In genomic region chr10:80474597-80474910, GRCh38 we compare ENCODE assay signal across 10 cellular contexts. TPM values are rescaled to one million over a fixed set of nuclear protein-coding genes. Genes with fewer than 3 reads are reported as not detected.
A peak's percentile ranks its signal among the peaks of the same experiment; 100 is the strongest.
DNase-seq lines count a peak whose midpoint lies in the region; ATAC-seq, FAIRE-seq and TF ChIP-seq lines count a peak whose summit lies in the region.
"Had no signal": no experiment of that assay in that cellular context is flagged by ENCODE, and none has a peak within 500 bp of the region (broad histone marks: within the 10 kb centered on the region; RNA-seq: fewer than 3 reads in every experiment).

No MANE protein-coding gene starts in this region.

- no TSS peak for BruUV-seq in GM12878 (replicated peaks; lab: Mats Ljungman, UMichigan)

- CTCF ChIA-PET in GM12878 (lab: Yijun Ruan, JAX), result interaction anchor here (1.0 to 21.5 kb wide), 8 partner anchors 8 to 56 kb away, joined by 3 to 402 read pairs (median 5); no protein-coding TSS in a partner anchor

- no peaks in the 10 kb centered on the region for H3K27me3 Mint-ChIP-seq in activated T-cell treated with anti-CD3 and anti-CD28 coated beads, Interleukin-2, amount 50 U/mL, for 24 hours

- SMC1A ChIA-PET in GM12878 (lab: Charles Lee; ENCODE audit: uncharacterized antibody, unreplicated experiment), result interaction anchor here (0.7 to 36.0 kb wide), 9 partner anchors 10 to 31 kb away, joined by 3 to 1038 read pairs (median 5); no protein-coding TSS in a partner anchor

- in situ Hi-C loops in GM12878 (cut with MboI), result no loop called here

- ATAC-seq in GM12878, result no peak
- ATAC-seq in lower lobe of right lung, result no peak
- peak in 1 of 2 donors; percentile 9 for ATAC-seq in upper lobe of left lung (ENCODE audit: low FRiP score in 2 of 2)
- no peak for ATAC-seq in HG02798 (IDR thresholded peaks at IDR 0.05; ENCODE audit: poor library complexity, unreplicated experiment)

- peaks cover 53% of the 10 kb centered on the region for H3K79me2 ChIP-seq in GM12878 (ENCODE audit: control insufficient read depth, insufficient read depth, low read length)

- no peak for DNase-seq in activated T-cell treated with anti-CD3 and anti-CD28 coated beads, Interleukin-2, amount 50 U/mL, for 24 hours
- DNase-seq in activated T-cell treated with anti-CD3 and anti-CD28 coated beads for 4 hours (no peak), GM12878 (ENCODE audit: low read depth, low spot score) (no peak), lower lobe of right lung (no peak), upper lobe of left lung (no peak), SKM-1 (lab: John Stamatoyannopoulos, UW; ENCODE audit: unreplicated experiment) (no peak), DMS 273 (lab: John Stamatoyannopoulos, UW; ENCODE audit: unreplicated experiment) (no peak)
- DNase-seq: anterior cingulate cortex, GF-D8 had no signal

- FAIRE-seq in GM12878 (lab: Jason Lieb, UNC), result no peak

- H3K4me3 ChIP-seq in GM12878 (no peak overlapping the region), lower lobe of right lung (no peak overlapping the region), upper lobe of left lung (no peak overlapping the region)

- TF ChIP-seq POLR2A in GM12878 (IDR thresholded peaks at IDR 0.05; ENCODE audit: low read depth, low read length) (no peak), upper lobe of left lung (IDR thresholded peaks at IDR 0.05) (no peak)

- H3K4me1 ChIP-seq in GM12878 (ENCODE audit: control insufficient read depth, insufficient read depth, low read length), result peaks cover 51% of the 10 kb centered on the region
- H3K4me1 ChIP-seq in lower lobe of right lung, result peaks cover 82% of the 10 kb centered on the region
- H3K4me1 ChIP-seq in upper lobe of left lung, result peaks cover 62 to 88% (median 70%) of the 10 kb centered on the region in 4 donors

- no peak for TF ChIP-seq RAD21 in GM12878 (IDR thresholded peaks at IDR 0.05; ENCODE audit: insufficient read depth, low read depth, low read length)

- H4K20me1 ChIP-seq in GM12878 (ENCODE audit: control insufficient read depth, insufficient read depth), result no peaks in the 10 kb centered on the region; the same call in 1 of the 2 replicates

- peak overlapping the region; percentile 87 for H3K27ac ChIP-seq in GM12878 (ENCODE audit: control insufficient read depth, insufficient read depth)
- peak overlapping the region; percentile 36 for H3K27ac ChIP-seq in lower lobe of right lung
- H3K27ac ChIP-seq in upper lobe of left lung, result peak overlapping the region; percentile 39 to 100 (median 80)

- TF ChIP-seq CTCF in GM12878 (IDR thresholded peaks at IDR 0.05 in 2 of 3, conservative IDR thresholded peaks at IDR 0.05 in 1 of 3; ENCODE audit: control insufficient read depth in 2 of 3, extremely low read depth in 1 of 3, insufficient read depth in 1 of 3, low read depth in 3 of 3, low read length in 3 of 3) (no peak), lower lobe of right lung (IDR thresholded peaks at IDR 0.05) (no peak), upper lobe of left lung (IDR thresholded peaks at IDR 0.05) (no peak)

- H3K9me3 ChIP-seq in GM12878 (replicated peaks; ENCODE audit: control insufficient read depth, insufficient read depth, low read length) (peaks cover 13% of the 10 kb centered on the region; the same call in 2 of the 3 replicates), lower lobe of right lung (no peaks in the 10 kb centered on the region), upper lobe of left lung (no peaks in the 10 kb centered on the region)

- WGBS in GM12878 (ENCODE audit: insufficient coverage, insufficient replicate concordance, low lambda C conversion rate, missing lambda C conversion rate), result 88% methylated on average over 2 of the region's 2 CpGs
- WGBS in upper lobe of left lung, 2 donors, result 35 to 48% methylated on average over 2 of the region's 2 CpGs

- peak overlapping the region; percentile 95; the same call in 1 of the 2 replicates for H3K4me2 ChIP-seq in GM12878 (ENCODE audit: control insufficient read depth, insufficient read depth)

- no peak for TF ChIP-seq EP300 in GM12878 (IDR thresholded peaks at IDR 0.05; ENCODE audit: borderline replicate concordance in 1 of 2, control insufficient read depth in 1 of 2, low read depth in 2 of 2, low read length in 2 of 2)
- TF ChIP-seq EP300 in upper lobe of left lung (IDR thresholded peaks at IDR 0.05), result no peak

- POLR2A ChIA-PET in GM12878 (lab: Charles Lee), result interaction anchor here (0.5 to 12.9 kb wide), 7 partner anchors 10 to 26 kb away, joined by 3 to 190 read pairs (median 4); partner anchors contain the start of gene TSPAN14

- H2AFZ ChIP-seq in GM12878 (ENCODE audit: control insufficient read depth, low read depth, low read length), result no peak overlapping the region

- peak overlapping the region; percentile 15; the same call in 1 of the 2 replicates for H3K9ac ChIP-seq in GM12878 (ENCODE audit: control insufficient read depth, insufficient read depth, low read length)

- H3K9me3 Mint-ChIP-seq in activated T-cell treated with anti-CD3 and anti-CD28 coated beads, Interleukin-2, amount 50 U/mL, for 24 hours, result no peaks in the 10 kb centered on the region

- H3K36me3 ChIP-seq in GM12878 (ENCODE audit: control insufficient read depth in 2 of 2, insufficient read depth in 2 of 2, low read length in 1 of 2) (peaks cover 3 to 6% of the 10 kb centered on the region in 2 experiments; a peak in 3 of 4 replicates), lower lobe of right lung (peaks cover 55% of the 10 kb centered on the region), upper lobe of left lung (peaks cover 0 to 44% (median 9%) of the 10 kb centered on the region in 4 donors)

- H3K36me3 Mint-ChIP-seq in activated T-cell treated with anti-CD3 and anti-CD28 coated beads, Interleukin-2, amount 50 U/mL, for 24 hours (ENCODE audit: low read depth), result peaks cover 71% of the 10 kb centered on the region

- peak overlapping the region; percentile 0 for H3K4me3 Mint-ChIP-seq in activated T-cell treated with anti-CD3 and anti-CD28 coated beads, Interleukin-2, amount 50 U/mL, for 24 hours

- H3K27me3 ChIP-seq in GM12878 (replicated peaks in 1 of 2; ENCODE audit: control insufficient read depth in 2 of 2, insufficient read depth in 2 of 2, low read length in 1 of 2) (no peaks in the 10 kb centered on the region), lower lobe of right lung (ENCODE audit: low read depth) (no peaks in the 10 kb centered on the region), upper lobe of left lung (no peaks in the 10 kb centered on the region)

- H3K4me1 Mint-ChIP-seq in activated T-cell treated with anti-CD3 and anti-CD28 coated beads, Interleukin-2, amount 50 U/mL, for 24 hours (ENCODE audit: low read depth), result peaks cover 86% of the 10 kb centered on the region

- H3K27ac Mint-ChIP-seq in activated T-cell treated with anti-CD3 and anti-CD28 coated beads, Interleukin-2, amount 50 U/mL, for 24 hours, result peak overlapping the region; percentile 95

- RAD21 ChIA-PET in GM12878 (lab: Charles Lee; ENCODE audit: unreplicated experiment), result interaction anchor here (0.7 to 21.4 kb wide), 5 partner anchors 13 to 28 kb away, joined by 3 to 412 read pairs (median 32); no protein-coding TSS in a partner anchor

- intact Hi-C loops in GM12878 (cut with micrococcal nuclease; ENCODE audit: unreplicated experiment) (no loop called here), lower lobe of right lung (cut with DNase I) (no loop called here)

TF ChIP-seq in GM12878, 131 proteins besides CTCF, POLR2A, EP300 and RAD21 (continues in another document):
- TF ChIP-seq, protein P1, sequence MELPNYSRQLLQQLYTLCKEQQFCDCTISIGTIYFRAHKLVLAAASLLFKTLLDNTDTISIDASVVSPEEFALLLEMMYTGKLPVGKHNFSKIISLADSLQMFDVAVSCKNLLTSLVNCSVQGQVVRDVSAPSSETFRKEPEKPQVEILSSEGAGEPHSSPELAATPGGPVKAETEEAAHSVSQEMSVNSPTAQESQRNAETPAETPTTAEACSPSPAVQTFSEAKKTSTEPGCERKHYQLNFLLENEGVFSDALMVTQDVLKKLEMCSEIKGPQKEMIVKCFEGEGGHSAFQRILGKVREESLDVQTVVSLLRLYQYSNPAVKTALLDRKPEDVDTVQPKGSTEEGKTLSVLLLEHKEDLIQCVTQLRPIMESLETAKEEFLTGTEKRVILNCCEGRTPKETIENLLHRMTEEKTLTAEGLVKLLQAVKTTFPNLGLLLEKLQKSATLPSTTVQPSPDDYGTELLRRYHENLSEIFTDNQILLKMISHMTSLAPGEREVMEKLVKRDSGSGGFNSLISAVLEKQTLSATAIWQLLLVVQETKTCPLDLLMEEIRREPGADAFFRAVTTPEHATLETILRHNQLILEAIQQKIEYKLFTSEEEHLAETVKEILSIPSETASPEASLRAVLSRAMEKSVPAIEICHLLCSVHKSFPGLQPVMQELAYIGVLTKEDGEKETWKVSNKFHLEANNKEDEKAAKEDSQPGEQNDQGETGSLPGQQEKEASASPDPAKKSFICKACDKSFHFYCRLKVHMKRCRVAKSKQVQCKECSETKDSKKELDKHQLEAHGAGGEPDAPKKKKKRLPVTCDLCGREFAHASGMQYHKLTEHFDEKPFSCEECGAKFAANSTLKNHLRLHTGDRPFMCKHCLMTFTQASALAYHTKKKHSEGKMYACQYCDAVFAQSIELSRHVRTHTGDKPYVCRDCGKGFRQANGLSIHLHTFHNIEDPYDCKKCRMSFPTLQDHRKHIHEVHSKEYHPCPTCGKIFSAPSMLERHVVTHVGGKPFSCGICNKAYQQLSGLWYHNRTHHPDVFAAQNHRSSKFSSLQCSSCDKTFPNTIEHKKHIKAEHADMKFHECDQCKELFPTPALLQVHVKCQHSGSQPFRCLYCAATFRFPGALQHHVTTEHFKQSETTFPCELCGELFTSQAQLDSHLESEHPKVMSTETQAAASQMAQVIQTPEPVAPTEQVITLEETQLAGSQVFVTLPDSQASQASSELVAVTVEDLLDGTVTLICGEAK (IDR thresholded peaks at IDR 0.05; ENCODE audit: borderline replicate concordance), result no peak

RNA-seq across cellular contexts. Expression of gene TSPAN14, which starts 20.4 kb away (rescaled TPM):
- total RNA-seq in GM12878 (2013; cell fraction: nucleolus; rRNA removed), result 100 and 110 TPM in 2 replicates
- total RNA-seq in GM12878 (2014; rRNA removed) (12.5 and 13.3 TPM in 2 replicates), GM12878 (2014; rRNA removed; fragmentation: Illumina TruSeq; extraction: Trizol) (8.0 and 8.1 TPM in 2 replicates), GM12878 (2021) (30.0 and 31.7 TPM in 2 replicates), lower lobe of right lung (169 TPM), upper lobe of left lung (100 to 1,000 TPM in 4 of 6 donors, 10 to 100 TPM in 2; 52.1 to 157 (median 111) TPM)
- 7.3 TPM for polyA plus RNA-seq in GM12878 (2011; ENCODE audit: low read depth)
- polyA plus RNA-seq in GM12878 (2011; rRNA removed) (18.8 and 27.8 TPM in 2 replicates), GM12878 (2014; fragmentation: Illumina TruSeq; extraction: Trizol) (8.6 and 16.9 TPM in 2 replicates), GM12878 (2014; fragmentation: Nextera tagmentation; extraction: Ambion mirVana) (1 to 10 TPM; 2.5 to 2.6 TPM), GM12878 (2014; rRNA removed) (21.1 and 23.3 TPM in 2 replicates), GM12878 (2016; fragmentation: Nextera tagmentation; extraction: Ambion mirVana) (10 to 100 TPM; 19.0 to 22.0 TPM)
- 31.9 and 34.2 TPM in 2 replicates for polyA plus RNA-seq in GM12878 (2011; cell fraction: cytosol; rRNA removed)
- 45.1 and 52.6 TPM in 2 replicates for polyA plus RNA-seq in GM12878 (2011; cell fraction: nucleus; rRNA removed)
- polyA plus RNA-seq in GM12878 (2012), result 11.9 and 19.2 TPM in 2 replicates
- polyA minus RNA-seq in GM12878 (2011; rRNA and poly(A)+ RNA removed), result 21.3 and 31.5 TPM in 2 replicates
- polyA minus RNA-seq in GM12878 (2011; cell fraction: cytosol; rRNA and poly(A)+ RNA removed), result 8.9 and 10.2 TPM in 2 replicates
- 17.2 and 26.6 TPM in 2 replicates for polyA minus RNA-seq in GM12878 (2011; cell fraction: nucleus; rRNA and poly(A)+ RNA removed)

Comparison
In these comparisons a context has a peak if more than half of its experiments do, and no peak if none do; other contexts are left out.
1. H3K27ac ChIP-seq: peak in every context shown above with its lines; median percentile 87 in GM12878; 80 in upper lobe of left lung; 36 in lower lobe of right lung.